Comparison of ENCODE assay signal across 1 cellular context in genomic region chr17:61461967-61462733, GRCh38.
TF ChIP-seq lines count a peak whose summit lies in the region.

No MANE protein-coding gene starts in this region.

TF ChIP-seq in GM23338, 12 proteins besides CTCF, POLR2A, EP300 and RAD21 (continued from another document):
- TF ChIP-seq ZNF462 (CRISPR knock-in tag; IDR thresholded peaks at IDR 0.05), result no peak
